1 cellular context compared by ENCODE assay signal in the genomic region with DNA sequence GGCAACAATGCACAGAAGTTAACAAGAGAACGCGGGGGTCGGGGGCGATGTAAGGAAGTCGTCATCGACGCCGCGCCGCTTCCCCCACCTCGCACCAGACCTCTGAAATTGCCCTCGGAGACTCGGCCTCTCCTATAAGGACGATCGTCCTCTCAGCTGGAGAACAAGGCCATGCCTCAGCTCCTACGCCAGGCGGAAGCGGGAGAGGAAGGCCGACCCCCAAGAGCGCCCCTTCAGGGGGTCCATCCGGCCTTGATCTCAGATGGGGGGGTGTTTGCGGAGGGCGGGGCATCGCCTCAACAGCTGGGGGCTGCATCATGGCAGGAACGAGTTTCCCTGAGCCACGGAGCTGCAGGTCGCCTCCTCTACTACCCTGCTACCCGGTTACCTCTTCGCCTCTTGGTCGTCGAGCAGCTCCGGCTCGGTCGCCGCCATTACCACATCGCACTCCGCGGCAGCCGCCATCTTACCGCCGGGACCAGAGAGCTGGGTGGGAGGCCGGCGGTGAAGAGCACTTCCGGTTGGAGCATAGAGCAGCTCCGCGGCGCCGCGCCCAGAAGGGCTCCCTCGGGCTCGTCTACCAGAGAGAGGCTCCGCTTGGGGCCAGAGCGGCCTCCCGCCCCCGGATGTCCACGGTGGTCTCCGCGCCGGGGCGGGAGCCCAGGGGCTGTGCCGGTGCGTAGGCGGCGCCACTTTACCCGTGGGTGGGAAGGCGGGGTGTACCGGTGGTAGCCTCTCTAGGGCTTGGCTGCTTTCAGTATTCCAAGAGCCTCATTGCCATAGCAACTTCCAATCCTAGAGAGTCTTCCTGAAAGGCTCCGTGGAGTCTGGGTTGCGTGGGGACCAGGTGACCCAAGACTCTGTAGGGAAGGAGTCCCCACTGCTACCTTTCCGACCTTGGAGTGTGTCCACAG.
TF ChIP-seq lines count a peak whose summit lies in the region.

A gene with protein sequence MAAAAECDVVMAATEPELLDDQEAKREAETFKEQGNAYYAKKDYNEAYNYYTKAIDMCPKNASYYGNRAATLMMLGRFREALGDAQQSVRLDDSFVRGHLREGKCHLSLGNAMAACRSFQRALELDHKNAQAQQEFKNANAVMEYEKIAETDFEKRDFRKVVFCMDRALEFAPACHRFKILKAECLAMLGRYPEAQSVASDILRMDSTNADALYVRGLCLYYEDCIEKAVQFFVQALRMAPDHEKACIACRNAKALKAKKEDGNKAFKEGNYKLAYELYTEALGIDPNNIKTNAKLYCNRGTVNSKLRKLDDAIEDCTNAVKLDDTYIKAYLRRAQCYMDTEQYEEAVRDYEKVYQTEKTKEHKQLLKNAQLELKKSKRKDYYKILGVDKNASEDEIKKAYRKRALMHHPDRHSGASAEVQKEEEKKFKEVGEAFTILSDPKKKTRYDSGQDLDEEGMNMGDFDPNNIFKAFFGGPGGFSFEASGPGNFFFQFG (minus strand): TSS at position 488 of the 914 bp plus-strand sequence. CDS start 23 bp downstream, at position 465.

TF ChIP-seq in WTC11, 78 proteins besides CTCF, POLR2A, EP300 and RAD21 (continued from another document):
- TF ChIP-seq, protein P1, sequence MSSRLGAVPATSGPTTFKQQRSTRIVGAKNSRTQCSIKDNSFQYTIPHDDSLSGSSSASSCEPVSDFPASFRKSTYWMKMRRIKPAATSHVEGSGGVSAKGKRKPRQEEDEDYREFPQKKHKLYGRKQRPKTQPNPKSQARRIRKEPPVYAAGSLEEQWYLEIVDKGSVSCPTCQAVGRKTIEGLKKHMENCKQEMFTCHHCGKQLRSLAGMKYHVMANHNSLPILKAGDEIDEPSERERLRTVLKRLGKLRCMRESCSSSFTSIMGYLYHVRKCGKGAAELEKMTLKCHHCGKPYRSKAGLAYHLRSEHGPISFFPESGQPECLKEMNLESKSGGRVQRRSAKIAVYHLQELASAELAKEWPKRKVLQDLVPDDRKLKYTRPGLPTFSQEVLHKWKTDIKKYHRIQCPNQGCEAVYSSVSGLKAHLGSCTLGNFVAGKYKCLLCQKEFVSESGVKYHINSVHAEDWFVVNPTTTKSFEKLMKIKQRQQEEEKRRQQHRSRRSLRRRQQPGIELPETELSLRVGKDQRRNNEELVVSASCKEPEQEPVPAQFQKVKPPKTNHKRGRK (CRISPR knock-in tag; IDR thresholded peaks at IDR 0.05; ENCODE audit: borderline replicate concordance), result no peak
- TF ChIP-seq, protein P2, sequence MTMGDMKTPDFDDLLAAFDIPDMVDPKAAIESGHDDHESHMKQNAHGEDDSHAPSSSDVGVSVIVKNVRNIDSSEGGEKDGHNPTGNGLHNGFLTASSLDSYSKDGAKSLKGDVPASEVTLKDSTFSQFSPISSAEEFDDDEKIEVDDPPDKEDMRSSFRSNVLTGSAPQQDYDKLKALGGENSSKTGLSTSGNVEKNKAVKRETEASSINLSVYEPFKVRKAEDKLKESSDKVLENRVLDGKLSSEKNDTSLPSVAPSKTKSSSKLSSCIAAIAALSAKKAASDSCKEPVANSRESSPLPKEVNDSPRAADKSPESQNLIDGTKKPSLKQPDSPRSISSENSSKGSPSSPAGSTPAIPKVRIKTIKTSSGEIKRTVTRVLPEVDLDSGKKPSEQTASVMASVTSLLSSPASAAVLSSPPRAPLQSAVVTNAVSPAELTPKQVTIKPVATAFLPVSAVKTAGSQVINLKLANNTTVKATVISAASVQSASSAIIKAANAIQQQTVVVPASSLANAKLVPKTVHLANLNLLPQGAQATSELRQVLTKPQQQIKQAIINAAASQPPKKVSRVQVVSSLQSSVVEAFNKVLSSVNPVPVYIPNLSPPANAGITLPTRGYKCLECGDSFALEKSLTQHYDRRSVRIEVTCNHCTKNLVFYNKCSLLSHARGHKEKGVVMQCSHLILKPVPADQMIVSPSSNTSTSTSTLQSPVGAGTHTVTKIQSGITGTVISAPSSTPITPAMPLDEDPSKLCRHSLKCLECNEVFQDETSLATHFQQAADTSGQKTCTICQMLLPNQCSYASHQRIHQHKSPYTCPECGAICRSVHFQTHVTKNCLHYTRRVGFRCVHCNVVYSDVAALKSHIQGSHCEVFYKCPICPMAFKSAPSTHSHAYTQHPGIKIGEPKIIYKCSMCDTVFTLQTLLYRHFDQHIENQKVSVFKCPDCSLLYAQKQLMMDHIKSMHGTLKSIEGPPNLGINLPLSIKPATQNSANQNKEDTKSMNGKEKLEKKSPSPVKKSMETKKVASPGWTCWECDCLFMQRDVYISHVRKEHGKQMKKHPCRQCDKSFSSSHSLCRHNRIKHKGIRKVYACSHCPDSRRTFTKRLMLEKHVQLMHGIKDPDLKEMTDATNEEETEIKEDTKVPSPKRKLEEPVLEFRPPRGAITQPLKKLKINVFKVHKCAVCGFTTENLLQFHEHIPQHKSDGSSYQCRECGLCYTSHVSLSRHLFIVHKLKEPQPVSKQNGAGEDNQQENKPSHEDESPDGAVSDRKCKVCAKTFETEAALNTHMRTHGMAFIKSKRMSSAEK (CRISPR knock-in tag; IDR thresholded peaks at IDR 0.05; ENCODE audit: borderline replicate concordance), result no peak
